11 cellular contexts compared by ENCODE assay signal in genomic region chr17:81935709-81936084, GRCh38. TPM values are rescaled to one million over a fixed set of nuclear protein-coding genes. Genes with fewer than 3 reads are reported as not detected.
A peak's percentile ranks its signal among the peaks of the same experiment; 100 is the strongest.
DNase-seq lines count a peak whose midpoint lies in the region; ATAC-seq and TF ChIP-seq lines count a peak whose summit lies in the region.
"Had no signal": no experiment of that assay in that cellular context is flagged by ENCODE, and none has a peak within 500 bp of the region (broad histone marks: within the 10 kb centered on the region; RNA-seq: fewer than 3 reads in every experiment).

No MANE protein-coding gene starts in this region.

- CTCF ChIA-PET in activated naive CD4-positive, alpha-beta T cell treated with anti-CD3 and anti-CD28 coated beads, Interleukin-2, amount 10 ng/mL, durations not matched to agents 7 days and 5 days (lab: Charles Lee), result interaction anchor here (1.9 kb wide), 1 partner anchor 86 kb away, joined by 4 read pairs; no protein-coding TSS in a partner anchor
- CTCF ChIA-PET in Panc1 (lab: Charles Lee), result interaction anchor here (0.7 kb wide), 1 partner anchor 11 kb away, joined by 7 read pairs; no protein-coding TSS in a partner anchor

- no peaks in the 10 kb centered on the region for H3K27me3 ChIP-seq in Panc1 (ENCODE audit: control insufficient read depth, insufficient read depth, low read length)

- POLR2A ChIA-PET in Panc1 (lab: Charles Lee), result interaction anchor here (0.6 to 1.1 kb wide), 3 partner anchors 19 to 232 kb away, joined by 3 to 5 read pairs (median 4); partner anchors contain the start of gene MRPL12

- peaks cover 22% of the 10 kb centered on the region for H3K4me1 ChIP-seq in Panc1 (ENCODE audit: control insufficient read depth, insufficient read depth, low read length)

- H3K27ac Mint-ChIP-seq in activated naive CD4-positive, alpha-beta T cell treated with anti-CD3 and anti-CD28 coated beads, Interleukin-2, amount 10 ng/mL, durations not matched to agents 7 days and 5 days, result no peak overlapping the region
- H3K27ac Mint-ChIP-seq in stimulated activated effector memory CD8-positive, alpha-beta T cell treated with anti-CD3 and anti-CD28 coated beads, Interleukin-12 subunit alpha, Interleukin-12 subunit beta, amount 100 ng/mL, for 72 hours, result no peak overlapping the region

- H3K9me3 Mint-ChIP-seq in activated naive CD4-positive, alpha-beta T cell treated with anti-CD3 and anti-CD28 coated beads, Interleukin-2, amount 10 ng/mL, durations not matched to agents 7 days and 5 days, result no peaks in the 10 kb centered on the region
- H3K9me3 Mint-ChIP-seq in stimulated activated effector memory CD8-positive, alpha-beta T cell treated with anti-CD3 and anti-CD28 coated beads, Interleukin-12 subunit alpha, Interleukin-12 subunit beta, amount 100 ng/mL, for 72 hours, result no peaks in the 10 kb centered on the region

- peaks cover 22% of the 10 kb centered on the region for H3K27me3 Mint-ChIP-seq in activated naive CD4-positive, alpha-beta T cell treated with anti-CD3 and anti-CD28 coated beads, Interleukin-2, amount 10 ng/mL, durations not matched to agents 7 days and 5 days

- no peaks in the 10 kb centered on the region for H3K36me3 Mint-ChIP-seq in activated naive CD4-positive, alpha-beta T cell treated with anti-CD3 and anti-CD28 coated beads, Interleukin-2, amount 10 ng/mL, durations not matched to agents 7 days and 5 days
- peaks cover 17% of the 10 kb centered on the region for H3K36me3 Mint-ChIP-seq in stimulated activated effector memory CD8-positive, alpha-beta T cell treated with anti-CD3 and anti-CD28 coated beads, Interleukin-12 subunit alpha, Interleukin-12 subunit beta, amount 100 ng/mL, for 72 hours

- in situ Hi-C loops in Panc1 (cut with HindIII; ENCODE audit: low pct_unique_long_range_greater_than_20kb, low sequenced_read_pairs), result no loop called here

- H3K27ac ChIP-seq in Panc1 (ENCODE audit: low read length), result peak overlapping the region; percentile 5; the same call in 1 of the 2 replicates

- H3K4me3 Mint-ChIP-seq in activated naive CD4-positive, alpha-beta T cell treated with anti-CD3 and anti-CD28 coated beads, Interleukin-2, amount 10 ng/mL, durations not matched to agents 7 days and 5 days, result peak overlapping the region; percentile 79
- peak overlapping the region; percentile 77 for H3K4me3 Mint-ChIP-seq in stimulated activated effector memory CD8-positive, alpha-beta T cell treated with anti-CD3 and anti-CD28 coated beads, Interleukin-12 subunit alpha, Interleukin-12 subunit beta, amount 100 ng/mL, for 72 hours

- peaks cover 22% of the 10 kb centered on the region for H3K4me1 Mint-ChIP-seq in activated naive CD4-positive, alpha-beta T cell treated with anti-CD3 and anti-CD28 coated beads, Interleukin-2, amount 10 ng/mL, durations not matched to agents 7 days and 5 days
- peaks cover 34% of the 10 kb centered on the region for H3K4me1 Mint-ChIP-seq in stimulated activated effector memory CD8-positive, alpha-beta T cell treated with anti-CD3 and anti-CD28 coated beads, Interleukin-12 subunit alpha, Interleukin-12 subunit beta, amount 100 ng/mL, for 72 hours

- no peaks in the 10 kb centered on the region for H3K9me3 ChIP-seq in Panc1 (ENCODE audit: control insufficient read depth, insufficient read depth, low read depth, low read length)

- intact Hi-C loops in Panc1 (cut with micrococcal nuclease; ENCODE audit: unreplicated experiment), result no loop called here

- H3K36me3 ChIP-seq in Panc1 (ENCODE audit: control insufficient read depth, insufficient read depth, low read length), result peaks cover 3% of the 10 kb centered on the region; the same call in 1 of the 2 replicates

- no peak for ATAC-seq in Panc1
- no peak for ATAC-seq in stimulated activated effector memory CD8-positive, alpha-beta T cell treated with anti-CD3 and anti-CD28 coated beads, Interleukin-12 subunit alpha, Interleukin-12 subunit beta, amount 100 ng/mL, for 72 hours
- no peak for ATAC-seq in GM19395 (IDR thresholded peaks at IDR 0.05; ENCODE audit: unreplicated experiment)
- no peak for ATAC-seq in GM18868 (IDR thresholded peaks at IDR 0.05; ENCODE audit: unreplicated experiment)

- BruUV-seq in Panc1 (replicated peaks; lab: Mats Ljungman, UMichigan), result no TSS peak

- H3K4me3 ChIP-seq in Panc1 (ENCODE audit: low read depth in 2 of 2, low read length in 2 of 2) (peak overlapping the region; percentile 66 to 92), fibroblast of mammary gland (ENCODE audit: control insufficient read depth, low read depth, low read length) (peak overlapping the region; percentile 17)

- no peak for DNase-seq in activated naive CD4-positive, alpha-beta T cell treated with anti-CD3 and anti-CD28 coated beads, Interleukin-2, amount 10 ng/mL, durations not matched to agents 7 days and 5 days
- no peak for DNase-seq in activated naive CD4-positive, alpha-beta T cell (lab: John Stamatoyannopoulos, UW)
- DNase-seq in Panc1 (ENCODE audit: low read depth, low spot score) (no peak), fibroblast of mammary gland (ENCODE audit: low read depth) (no peak), Kasumi-1 (lab: John Stamatoyannopoulos, UW) (no peak)
- no peak for DNase-seq in stimulated activated effector memory CD8-positive, alpha-beta T cell treated with anti-CD3 and anti-CD28 coated beads, Interleukin-12 subunit alpha, Interleukin-12 subunit beta, amount 100 ng/mL, for 72 hours (ENCODE audit: low spot score in 2 of 2)
- DNase-seq: dermis blood vessel endothelial cell, DMS 273 treated with DMSO at 0.1 percent for 48 hours, NCI-H1417 treated with DMSO at 0.1 percent for 48 hours had no signal

- no peak for TF ChIP-seq CTCF in Panc1 (IDR thresholded peaks at IDR 0.05)
- no peak for TF ChIP-seq CTCF in fibroblast of mammary gland (conservative IDR thresholded peaks at IDR 0.05; ENCODE audit: control insufficient read depth, insufficient read depth, low read depth, low read length)

RNA-seq across cellular contexts. Expression of gene PYCR1, which starts 1.4 kb away (rescaled TPM):
- total RNA-seq in Panc1 (2021; ENCODE audit: unreplicated experiment), result 212 TPM
- 295 TPM for polyA plus RNA-seq in Panc1 (2012; ENCODE audit: insufficient read length)

RNA-seq across cellular contexts. Expression of gene MAFG, which starts 8.2 kb away (rescaled TPM):
- total RNA-seq in Panc1 (2021; ENCODE audit: unreplicated experiment), result 57.0 TPM
- polyA plus RNA-seq in Panc1 (2012; ENCODE audit: insufficient read length), result 48.3 TPM

RNA-seq across cellular contexts. Expression of gene MYADML2, which starts 11.3 kb away (rescaled TPM):
- total RNA-seq in Panc1 (2021; ENCODE audit: unreplicated experiment), result not detected
- polyA plus RNA-seq in Panc1 (2012; ENCODE audit: insufficient read length), result 0.46 TPM
- total RNA-seq: dermis blood vessel endothelial cell had no signal

RNA-seq across cellular contexts. Expression of gene SIRT7, which starts 17.7 kb away (rescaled TPM):
- 82.5 TPM for total RNA-seq in Panc1 (2021; ENCODE audit: unreplicated experiment)
- polyA plus RNA-seq in Panc1 (2012; ENCODE audit: insufficient read length), result 79.6 TPM

RNA-seq across cellular contexts. Expression of gene PCYT2, which starts 24.5 kb away (rescaled TPM):
- total RNA-seq in Panc1 (2021; ENCODE audit: unreplicated experiment), result 91.2 TPM
- 101 TPM for polyA plus RNA-seq in Panc1 (2012; ENCODE audit: insufficient read length)
